ENCODE assay signal across 8 cellular contexts in genomic region chr4:70703695-70704332, GRCh38. TPM values are rescaled to one million over a fixed set of nuclear protein-coding genes. Genes with fewer than 3 reads are reported as not detected.
A peak's percentile ranks its signal among the peaks of the same experiment; 100 is the strongest.
DNase-seq lines count a peak whose midpoint lies in the region; ATAC-seq and TF ChIP-seq lines count a peak whose summit lies in the region.

No MANE protein-coding gene starts in this region.

- H3K36me3 Mint-ChIP-seq in neural crest cell (ENCODE audit: low read depth) = no peaks in the 10 kb centered on the region

- H3K4me1 ChIP-seq in Karpas-422 (ENCODE audit: low read length) (peaks cover 34% of the 10 kb centered on the region), esophagus squamous epithelium (peaks cover 15 to 72% (median 16%) of the 10 kb centered on the region in 3 donors)

- H3K4me3 Mint-ChIP-seq in neural crest cell = peak overlapping the region; percentile 93

- H3K27me3 ChIP-seq in Karpas-422 (ENCODE audit: low read length) = no peaks in the 10 kb centered on the region
- no peaks in the 10 kb centered on the region for H3K27me3 ChIP-seq in SU-DHL-6 (ENCODE audit: low read length)
- no peaks in the 10 kb centered on the region for H3K27me3 ChIP-seq in esophagus squamous epithelium

- H3K27ac Mint-ChIP-seq in neural crest cell (ENCODE audit: unreplicated experiment) = peak overlapping the region; percentile 96

- no peaks in the 10 kb centered on the region for H3K27me3 Mint-ChIP-seq in neural crest cell (ENCODE audit: low read depth)

- peaks cover 26% of the 10 kb centered on the region for H3K4me1 Mint-ChIP-seq in neural crest cell

- TF ChIP-seq CTCF in SU-DHL-6 (IDR thresholded peaks at IDR 0.05; ENCODE audit: insufficient read depth, low read length, poor library complexity, severe bottlenecking) (no peak), esophagus squamous epithelium (IDR thresholded peaks at IDR 0.05) (no peak), neural crest cell (conservative IDR thresholded peaks at IDR 0.05) (no peak)

- H3K9me3 Mint-ChIP-seq in neural crest cell = no peaks in the 10 kb centered on the region

- H3K9ac ChIP-seq in Karpas-422 (ENCODE audit: low read length) (peak overlapping the region; percentile 80), SU-DHL-6 (ENCODE audit: low read length) (peak overlapping the region; percentile 69)

- DNase-seq in ELR (ENCODE audit: low read depth) (peak; percentile 70), Karpas-422 (no peak), esophagus squamous epithelium (lab: John Stamatoyannopoulos, UW) (no peak), neural crest cell (ENCODE audit: low read depth, low spot score) (no peak), SIG-M5 treated with dmso at 0.1 percent for 504 hours (lab: John Stamatoyannopoulos, UW; ENCODE audit: unreplicated experiment) (no peak), NOMO-1 treated with dmso at 0.1 percent for 144 hours (lab: John Stamatoyannopoulos, UW; ENCODE audit: unreplicated experiment) (no peak)

- H2AFZ ChIP-seq in Karpas-422 (ENCODE audit: low read length) (peak overlapping the region; percentile 64; the same call in 1 of the 2 replicates), SU-DHL-6 (ENCODE audit: low read depth, low read length, severe bottlenecking) (peak overlapping the region; percentile 86)

- H3K4me3 ChIP-seq in Karpas-422 (ENCODE audit: low read length) (peak overlapping the region; percentile 84), SU-DHL-6 (ENCODE audit: insufficient read depth, low read length, poor library complexity, severe bottlenecking) (peak overlapping the region; percentile 63), esophagus squamous epithelium (peak overlapping the region; percentile 71 to 93 (median 80))

- H3K4me2 ChIP-seq in Karpas-422 (ENCODE audit: low read depth, low read length, poor library complexity, severe bottlenecking) = peak overlapping the region; percentile 74
- H3K4me2 ChIP-seq in SU-DHL-6 (ENCODE audit: low read depth, low read length, poor library complexity, severe bottlenecking) = peak overlapping the region; percentile 94

- ATAC-seq in GM18858 (IDR thresholded peaks at IDR 0.05; ENCODE audit: unreplicated experiment) = no peak

- 0 out of 2 replicates have a peak, but pooled peaks cover 13% of the 10 kb centered on the region for H3F3A ChIP-seq in SU-DHL-6 (ENCODE audit: insufficient read depth)

- H3K9me2 ChIP-seq in Karpas-422 (replicated peaks; ENCODE audit: insufficient read depth, low read length) (no peaks in the 10 kb centered on the region), SU-DHL-6 (replicated peaks; ENCODE audit: insufficient read depth, low read length) (no peaks in the 10 kb centered on the region)

- no peaks in the 10 kb centered on the region for H4K20me1 ChIP-seq in Karpas-422 (ENCODE audit: insufficient read depth, low read depth, low read length)
- no peaks in the 10 kb centered on the region for H4K20me1 ChIP-seq in SU-DHL-6 (ENCODE audit: low read depth, low read length)

- intact Hi-C loops in esophagus squamous epithelium (cut with DNase I) = no loop called here

- no peaks in the 10 kb centered on the region for H3K9me3 ChIP-seq in Karpas-422 (ENCODE audit: low read length)
- H3K9me3 ChIP-seq in SU-DHL-6 (ENCODE audit: insufficient read depth, low read length) = no peaks in the 10 kb centered on the region
- no peaks in the 10 kb centered on the region for H3K9me3 ChIP-seq in esophagus squamous epithelium

- H3K79me2 ChIP-seq in Karpas-422 (ENCODE audit: low read length) (0 out of 2 replicates have a peak, but pooled peaks cover 3% of the 10 kb centered on the region), SU-DHL-6 (ENCODE audit: insufficient read depth, low read length) (no peaks in the 10 kb centered on the region)

- 2 to 5% methylated on average over 14 of the region's 14 CpGs for WGBS in esophagus squamous epithelium, 2 donors

- H3K36me3 ChIP-seq in Karpas-422 (ENCODE audit: insufficient read depth, low read length) (no peaks in the 10 kb centered on the region), SU-DHL-6 (ENCODE audit: low read length) (no peaks in the 10 kb centered on the region), esophagus squamous epithelium (no peaks in the 10 kb centered on the region)

- no peak for TF ChIP-seq POLR2A in esophagus squamous epithelium (IDR thresholded peaks at IDR 0.05)

- H3K27ac ChIP-seq in Karpas-422 (ENCODE audit: low read length) = peak overlapping the region; percentile 81
- peak overlapping the region; percentile 77 for H3K27ac ChIP-seq in SU-DHL-6 (ENCODE audit: low read depth, low read length)
- H3K27ac ChIP-seq in esophagus squamous epithelium = peak overlapping the region; percentile 97 to 98 (median 98)

RNA-seq across cellular contexts. Expression of gene UTP3, which starts 15.5 kb away (rescaled TPM):
- total RNA-seq in Karpas-422 (2014; rRNA removed; shearing (Covaris generic); ENCODE audit: low replicate concordance) = 21.2 and 32.4 TPM in 2 replicates
- total RNA-seq in esophagus squamous epithelium (10 to 100 TPM; 16.0 to 29.8 (median 24.4) TPM), neural crest cell (29.5 and 30.1 TPM in 2 replicates)

RNA-seq across cellular contexts. Expression of gene RUFY3, which starts 17.9 kb away (rescaled TPM):
- 25.2 and 26.9 TPM in 2 replicates for total RNA-seq in Karpas-422 (2014; rRNA removed; shearing (Covaris generic); ENCODE audit: low replicate concordance)
- 10 to 100 TPM; 30.4 to 63.9 (median 42.4) TPM for total RNA-seq in esophagus squamous epithelium
- total RNA-seq in neural crest cell = 87.7 and 98.8 TPM in 2 replicates

RNA-seq across cellular contexts. Expression of gene JCHAIN, which starts 37.5 kb away (rescaled TPM):
- 51.0 and 77.5 TPM in 2 replicates for total RNA-seq in Karpas-422 (2014; rRNA removed; shearing (Covaris generic); ENCODE audit: low replicate concordance)
- total RNA-seq in esophagus squamous epithelium (100 to 1,000 TPM in 1 of 4 donors, 10 to 100 TPM in 1, 1 to 10 TPM in 1, not detected in 1; 2.0 to 138 (median 29.0) TPM), neural crest cell (not detected in 2 replicates)
